In the genomic region with DNA sequence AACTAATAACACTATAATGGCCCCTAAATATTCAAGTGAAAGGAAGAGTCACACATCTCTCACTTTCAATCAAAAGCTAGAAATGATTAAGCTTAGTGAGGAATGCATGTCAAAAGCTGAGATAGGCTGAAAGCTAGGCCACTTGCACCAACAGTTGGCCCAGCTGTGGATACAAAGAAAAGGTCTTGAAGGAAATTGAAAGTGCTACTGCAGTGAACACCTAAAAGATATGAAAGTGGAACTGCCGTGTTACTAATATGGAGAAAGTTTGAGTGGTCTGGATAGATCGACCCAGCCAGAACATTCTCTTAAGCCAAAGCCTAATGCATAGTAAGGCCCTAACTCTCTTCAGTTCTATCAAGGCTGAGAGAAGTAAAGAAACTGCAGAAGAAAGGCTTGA, we compare ENCODE assay signal across 11 cellular contexts. TPM values are rescaled to one million over a fixed set of nuclear protein-coding genes. Genes with fewer than 3 reads are reported as not detected.
DNase-seq lines count a peak whose midpoint lies in the region; ATAC-seq and TF ChIP-seq lines count a peak whose summit lies in the region.
"Had no signal": no experiment of that assay in that cellular context is flagged by ENCODE, and none has a peak within 500 bp of the region (broad histone marks: within the 10 kb centered on the region; RNA-seq: fewer than 3 reads in every experiment).

No MANE protein-coding gene starts in this region.

- ATAC-seq in GM19395 (IDR thresholded peaks at IDR 0.05; ENCODE audit: unreplicated experiment) (peak; percentile 100), HG02970 (IDR thresholded peaks at IDR 0.05; ENCODE audit: low FRiP score, unreplicated experiment) (peak; percentile 99)
- ATAC-seq: PC-3 had no signal

- peaks cover 18% of the 10 kb centered on the region for H3K4me1 Mint-ChIP-seq in T-helper 2 cell treated with Interferon-gamma antibody and Interleukin-4, amounts not matched to agents 5 μg/mL and 100 μg/mL, for 36 hours (ENCODE audit: low read depth)

- TF ChIP-seq CTCF in GM13977 (IDR thresholded peaks at IDR 0.05; ENCODE audit: extremely low read depth, insufficient read depth, missing control alignments) = no peak

- H3K36me3 Mint-ChIP-seq in T-helper 2 cell treated with Interferon-gamma antibody and Interleukin-4, amounts not matched to agents 5 μg/mL and 100 μg/mL, for 36 hours (ENCODE audit: low read depth) = no peaks in the 10 kb centered on the region

- H3K27me3 Mint-ChIP-seq in T-helper 2 cell treated with Interferon-gamma antibody and Interleukin-4, amounts not matched to agents 5 μg/mL and 100 μg/mL, for 36 hours (ENCODE audit: low read depth) = peaks cover 17% of the 10 kb centered on the region

- peak overlapping the region; percentile 72 for H3K4me3 Mint-ChIP-seq in T-helper 2 cell treated with Interferon-gamma antibody and Interleukin-4, amounts not matched to agents 5 μg/mL and 100 μg/mL, for 36 hours

- H3K9me3 Mint-ChIP-seq in T-helper 2 cell treated with Interferon-gamma antibody and Interleukin-4, amounts not matched to agents 5 μg/mL and 100 μg/mL, for 36 hours = no peaks in the 10 kb centered on the region

- intact Hi-C loops in head of caudate nucleus (cut with DNase I) = no loop called here

- in situ Hi-C loops in GM13977 (cut with MboI; ENCODE audit: low pct_unique_long_range_greater_than_20kb, low sequenced_read_pairs, unreplicated experiment) = no loop called here

- DNase-seq in GM13977 (ENCODE audit: low spot score) (peak; percentile 57), head of caudate nucleus (no peak), DMS79 treated with DMSO at 0.1 percent for 48 hours (lab: John Stamatoyannopoulos, UW) (no peak), mesenteric fat pad (ENCODE audit: low spot score) (no peak), KG1 (lab: John Stamatoyannopoulos, UW) (no peak)
- DNase-seq in T-helper 2 cell treated with Interferon-gamma antibody and Interleukin-4, amounts not matched to agents 5 μg/mL and 100 μg/mL, for 36 hours (ENCODE audit: low spot score) = peak; percentile 47
- DNase-seq: IMR-90, kidney glomerular epithelial cell, PC-3 had no signal

- peak overlapping the region; percentile 81 for H3K27ac Mint-ChIP-seq in T-helper 2 cell treated with Interferon-gamma antibody and Interleukin-4, amounts not matched to agents 5 μg/mL and 100 μg/mL, for 36 hours

RNA-seq across cellular contexts. Expression of gene SNX13, which starts 12.1 kb away (rescaled TPM):
- 65.8 TPM for total RNA-seq in mesenteric fat pad

Comparison
In these comparisons a context has a peak if more than half of its experiments do, and no peak if none do; other contexts are left out.
1. DNase-seq: peak in GM13977 (single experiment) and T-helper 2 cell treated with Interferon-gamma antibody and Interleukin-4, amounts not matched to agents 5 μg/mL and 100 μg/mL, for 36 hours (single experiment); none in head of caudate nucleus (0 of 42), DMS79 treated with DMSO at 0.1 percent for 48 hours (single experiment), mesenteric fat pad (single experiment) and KG1 (single experiment).